ENCODE assay signal across 15 cellular contexts in the genomic region with DNA sequence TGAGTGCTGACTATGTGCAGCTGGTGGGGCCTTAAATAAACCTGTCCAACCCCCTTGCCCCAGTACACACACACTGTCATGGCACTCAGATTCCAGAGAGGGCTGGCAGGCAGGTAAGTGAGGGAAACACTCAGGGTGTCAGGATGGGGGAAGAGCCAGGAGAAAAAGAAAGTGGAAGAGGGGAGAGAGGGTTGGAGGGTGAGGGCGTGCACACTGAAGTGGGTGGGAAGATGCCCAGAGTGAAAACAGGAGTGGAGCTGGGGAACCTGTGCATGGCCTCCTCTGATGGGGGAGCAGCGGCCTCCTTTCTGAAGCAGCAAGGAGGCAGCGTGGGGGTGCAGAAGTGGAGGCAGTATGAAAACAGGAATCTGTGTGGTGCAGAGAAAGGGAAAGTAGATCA.
A peak's percentile ranks its signal among the peaks of the same experiment; 100 is the strongest.
DNase-seq lines count a peak whose midpoint lies in the region; ATAC-seq and TF ChIP-seq lines count a peak whose summit lies in the region.
"Had no signal": no experiment of that assay in that cellular context is flagged by ENCODE, and none has a peak within 500 bp of the region (broad histone marks: within the 10 kb centered on the region; RNA-seq: fewer than 3 reads in every experiment).

No MANE protein-coding gene starts in this region.

- intact Hi-C loops in activated CD8-positive, alpha-beta T cell treated with anti-CD3 and anti-CD28 coated beads for 36 hours (cut with micrococcal nuclease): no loop called here
- intact Hi-C loops in naive thymus-derived CD4-positive, alpha-beta T cell (cut with micrococcal nuclease): loop anchor here (5.0 to 10.0 kb wide), 6 partner anchors 87 to 750 kb away; a partner anchor contains a TSS

- peak overlapping the region; percentile 20 for H3K27ac Mint-ChIP-seq in activated T-cell treated with anti-CD3 and anti-CD28 coated beads, Interleukin-2, amount 50 U/mL, for 24 hours
- peak overlapping the region in 2 of 3 donors; percentile 72 to 77 for H3K27ac Mint-ChIP-seq in CD4-positive, CD25-positive, alpha-beta regulatory T cell
- H3K27ac Mint-ChIP-seq in activated CD8-positive, alpha-beta T cell treated with anti-CD3 and anti-CD28 coated beads for 36 hours: peak overlapping the region; percentile 30
- peak overlapping the region in 6 of 9 donors; percentile 11 to 89 (median 76) for H3K27ac Mint-ChIP-seq in naive thymus-derived CD4-positive, alpha-beta T cell

- H3K4me3 Mint-ChIP-seq in activated T-cell treated with anti-CD3 and anti-CD28 coated beads, Interleukin-2, amount 50 U/mL, for 24 hours: no peak overlapping the region
- H3K4me3 Mint-ChIP-seq in CD4-positive, CD25-positive, alpha-beta regulatory T cell: peak overlapping the region in 1 of 4 donors; percentile 49
- no peak overlapping the region for H3K4me3 Mint-ChIP-seq in activated CD8-positive, alpha-beta T cell treated with anti-CD3 and anti-CD28 coated beads for 36 hours
- peak overlapping the region in 6 of 10 donors; percentile 24 to 88 (median 49) for H3K4me3 Mint-ChIP-seq in naive thymus-derived CD4-positive, alpha-beta T cell
- H3K4me3 Mint-ChIP-seq: CD14-positive monocyte had no signal

- H3K4me3 ChIP-seq in CD4-positive, CD25-positive, alpha-beta regulatory T cell (ENCODE audit: low read depth, low read length): no peak overlapping the region
- H3K4me3 ChIP-seq in naive thymus-derived CD4-positive, alpha-beta T cell (ENCODE audit: low read length): no peak overlapping the region

- peaks cover 56% of the 10 kb centered on the region for H3K4me1 ChIP-seq in CD4-positive, CD25-positive, alpha-beta regulatory T cell (ENCODE audit: control insufficient read depth, insufficient read depth, low read length, poor library complexity, severe bottlenecking)
- peaks cover 48 to 73% of the 10 kb centered on the region in 2 donors for H3K4me1 ChIP-seq in naive thymus-derived CD4-positive, alpha-beta T cell (ENCODE audit: control insufficient read depth in 2 of 2, insufficient read depth in 2 of 2, low read length in 2 of 2)

- ATAC-seq in CD4-positive, CD25-positive, alpha-beta regulatory T cell (ENCODE audit: low read depth in 2 of 2): no peak
- no peak for ATAC-seq in activated CD8-positive, alpha-beta T cell treated with anti-CD3 and anti-CD28 coated beads for 36 hours
- no peak for ATAC-seq in naive thymus-derived CD4-positive, alpha-beta T cell
- ATAC-seq: Right ventricle myocardium inferior had no signal

- CTCF ChIA-PET in activated CD8-positive, alpha-beta T cell treated with anti-CD3 and anti-CD28 coated beads for 36 hours (lab: Charles Lee): no interaction called here
- CTCF ChIA-PET in naive thymus-derived CD4-positive, alpha-beta T cell (lab: Charles Lee): no interaction called here

- no peaks in the 10 kb centered on the region for H3K27me3 Mint-ChIP-seq in activated T-cell treated with anti-CD3 and anti-CD28 coated beads, Interleukin-2, amount 50 U/mL, for 24 hours
- peaks cover 5% of the 10 kb centered on the region for H3K27me3 Mint-ChIP-seq in CD4-positive, CD25-positive, alpha-beta regulatory T cell
- no peaks in the 10 kb centered on the region for H3K27me3 Mint-ChIP-seq in activated CD8-positive, alpha-beta T cell treated with anti-CD3 and anti-CD28 coated beads for 36 hours
- H3K27me3 Mint-ChIP-seq in naive thymus-derived CD4-positive, alpha-beta T cell: no peaks in the 10 kb centered on the region

- H3K9me3 Mint-ChIP-seq in activated T-cell treated with anti-CD3 and anti-CD28 coated beads, Interleukin-2, amount 50 U/mL, for 24 hours: peaks cover 6% of the 10 kb centered on the region
- H3K9me3 Mint-ChIP-seq in CD4-positive, CD25-positive, alpha-beta regulatory T cell: peaks cover 0 to 5% (median 0%) of the 10 kb centered on the region in 7 donors
- H3K9me3 Mint-ChIP-seq in activated CD8-positive, alpha-beta T cell treated with anti-CD3 and anti-CD28 coated beads for 36 hours: peaks cover 6% of the 10 kb centered on the region
- peaks cover 0 to 16% (median 0%) of the 10 kb centered on the region in 11 donors for H3K9me3 Mint-ChIP-seq in naive thymus-derived CD4-positive, alpha-beta T cell

- H3K36me3 ChIP-seq in CD4-positive, CD25-positive, alpha-beta regulatory T cell (ENCODE audit: control insufficient read depth, insufficient read depth, low read length): no peaks in the 10 kb centered on the region
- no peaks in the 10 kb centered on the region for H3K36me3 ChIP-seq in naive thymus-derived CD4-positive, alpha-beta T cell (ENCODE audit: control insufficient read depth in 2 of 3, insufficient read depth in 3 of 3, low read length in 3 of 3)

- H3K36me3 Mint-ChIP-seq in activated T-cell treated with anti-CD3 and anti-CD28 coated beads, Interleukin-2, amount 50 U/mL, for 24 hours (ENCODE audit: low read depth): no peaks in the 10 kb centered on the region
- H3K36me3 Mint-ChIP-seq in CD4-positive, CD25-positive, alpha-beta regulatory T cell: no peaks in the 10 kb centered on the region
- no peaks in the 10 kb centered on the region for H3K36me3 Mint-ChIP-seq in activated CD8-positive, alpha-beta T cell treated with anti-CD3 and anti-CD28 coated beads for 36 hours (ENCODE audit: low read depth)
- H3K36me3 Mint-ChIP-seq in naive thymus-derived CD4-positive, alpha-beta T cell: peaks cover 0 to 46% (median 0%) of the 10 kb centered on the region in 5 donors
- H3K36me3 Mint-ChIP-seq: CD14-positive monocyte had no signal

- H3K9me3 ChIP-seq in CD4-positive, CD25-positive, alpha-beta regulatory T cell (ENCODE audit: control insufficient read depth in 2 of 2, low read length in 2 of 2): no peaks in the 10 kb centered on the region
- H3K9me3 ChIP-seq in naive thymus-derived CD4-positive, alpha-beta T cell (ENCODE audit: control insufficient read depth in 2 of 3, low read length in 3 of 3): no peaks in the 10 kb centered on the region

- no peak overlapping the region for H3K27ac ChIP-seq in CD4-positive, CD25-positive, alpha-beta regulatory T cell (ENCODE audit: insufficient read depth, low read length, poor library complexity, severe bottlenecking)
- H3K27ac ChIP-seq in naive thymus-derived CD4-positive, alpha-beta T cell (ENCODE audit: low read depth, low read length): no peak overlapping the region

- H3K4me1 Mint-ChIP-seq in activated T-cell treated with anti-CD3 and anti-CD28 coated beads, Interleukin-2, amount 50 U/mL, for 24 hours (ENCODE audit: low read depth): peaks cover 74% of the 10 kb centered on the region
- peaks cover 32 to 76% (median 63%) of the 10 kb centered on the region in 4 donors for H3K4me1 Mint-ChIP-seq in CD4-positive, CD25-positive, alpha-beta regulatory T cell
- H3K4me1 Mint-ChIP-seq in activated CD8-positive, alpha-beta T cell treated with anti-CD3 and anti-CD28 coated beads for 36 hours (ENCODE audit: low read depth): peaks cover 74% of the 10 kb centered on the region
- H3K4me1 Mint-ChIP-seq in naive thymus-derived CD4-positive, alpha-beta T cell: peaks cover 68 to 100% (median 91%) of the 10 kb centered on the region in 7 donors

- H3K27me3 ChIP-seq in CD4-positive, CD25-positive, alpha-beta regulatory T cell (ENCODE audit: control insufficient read depth, insufficient read depth, low read length): no peaks in the 10 kb centered on the region
- H3K27me3 ChIP-seq in naive thymus-derived CD4-positive, alpha-beta T cell (ENCODE audit: control insufficient read depth in 2 of 2, insufficient read depth in 2 of 2, low read length in 2 of 2): no peaks in the 10 kb centered on the region

- DNase-seq in activated T-cell treated with anti-CD3 and anti-CD28 coated beads, Interleukin-2, amount 50 U/mL, for 24 hours: no peak
- no peak for DNase-seq in activated T-cell treated with anti-CD3 and anti-CD28 coated beads, Interleukin-2, amount 50 U/mL, for 48 hours
- no peak for DNase-seq in CD4-positive, CD25-positive, alpha-beta regulatory T cell
- DNase-seq in activated CD8-positive, alpha-beta T cell treated with anti-CD3 and anti-CD28 coated beads for 36 hours: no peak
- no peak for DNase-seq in naive thymus-derived CD4-positive, alpha-beta T cell
- no peak for DNase-seq in NCI-H1417 (lab: John Stamatoyannopoulos, UW)
- no peak for DNase-seq in G401 (ENCODE audit: low spot score)
- DNase-seq: COR-L47, DMS 273 treated with DMSO at 0.1 percent for 48 hours, DND-41, NCI-H1105 treated with DMSO at 0.1 percent for 48 hours, NCI-H1694 treated with DMSO at 0.1 percent for 48 hours, NCI-H774 had no signal

- POLR2A ChIA-PET in activated CD8-positive, alpha-beta T cell treated with anti-CD3 and anti-CD28 coated beads for 36 hours (lab: Charles Lee): interaction anchor here (1.0 kb wide), 1 partner anchor 161 kb away, joined by 5 read pairs; a partner anchor contains a TSS
- POLR2A ChIA-PET in naive thymus-derived CD4-positive, alpha-beta T cell (lab: Charles Lee): no interaction called here

- in situ Hi-C loops in G401 (cut with HindIII; ENCODE audit: low sequenced_read_pairs): no loop called here

- TF ChIP-seq CTCF in activated CD8-positive, alpha-beta T cell treated with anti-CD3 and anti-CD28 coated beads for 36 hours (IDR thresholded peaks at IDR 0.05): no peak

Comparison
In these comparisons a context has a peak if more than half of its experiments do, and no peak if none do; other contexts are left out.
1. H3K27ac Mint-ChIP-seq: peak in every context shown above with its lines; median percentile 76 in naive thymus-derived CD4-positive, alpha-beta T cell; 74 in CD4-positive, CD25-positive, alpha-beta regulatory T cell; 30 in activated CD8-positive, alpha-beta T cell treated with anti-CD3 and anti-CD28 coated beads for 36 hours; 20 in activated T-cell treated with anti-CD3 and anti-CD28 coated beads, Interleukin-2, amount 50 U/mL, for 24 hours.
2. H3K4me3 Mint-ChIP-seq: peak in naive thymus-derived CD4-positive, alpha-beta T cell (6 of 10); none in activated T-cell treated with anti-CD3 and anti-CD28 coated beads, Interleukin-2, amount 50 U/mL, for 24 hours (single experiment) and activated CD8-positive, alpha-beta T cell treated with anti-CD3 and anti-CD28 coated beads for 36 hours (single experiment).